In the genomic region with DNA sequence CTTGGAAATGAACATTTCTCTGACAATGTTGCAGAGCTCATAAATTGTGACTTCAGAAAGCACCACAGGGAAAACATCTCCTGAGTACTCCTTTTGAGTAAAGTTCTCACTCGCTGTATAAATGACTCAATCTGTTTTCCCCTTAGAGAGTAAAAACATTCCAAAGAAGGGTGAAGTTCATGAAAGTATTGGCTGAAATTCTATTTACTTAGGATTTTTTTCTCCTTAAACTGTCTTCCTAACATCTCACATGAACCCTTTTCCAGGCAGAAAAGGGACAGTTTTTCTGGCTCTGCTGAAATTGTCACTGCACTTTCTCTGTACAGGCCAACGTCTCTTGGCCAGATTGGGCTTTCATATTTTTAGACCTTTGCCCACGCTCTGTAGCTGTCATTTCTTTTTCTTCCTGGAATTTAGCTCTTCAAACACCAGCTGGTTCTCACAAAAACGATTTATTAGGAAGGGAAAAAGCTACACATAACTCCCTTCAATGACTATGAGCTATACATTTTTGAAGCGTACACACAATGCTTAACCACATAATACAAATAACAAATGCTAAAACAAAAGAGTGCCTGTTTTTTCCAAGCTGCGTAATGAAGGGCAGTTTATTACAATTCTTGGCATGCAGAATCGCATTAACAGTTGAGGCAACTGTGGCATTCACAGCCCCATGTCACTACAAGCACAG, we compare ENCODE assay signal across 12 cellular contexts.
DNase-seq lines count a peak whose midpoint lies in the region; ATAC-seq and TF ChIP-seq lines count a peak whose summit lies in the region.
"Had no signal": no experiment of that assay in that cellular context is flagged by ENCODE, and none has a peak within 500 bp of the region (broad histone marks: within the 10 kb centered on the region; RNA-seq: fewer than 3 reads in every experiment).

No MANE protein-coding gene starts in this region.

- ATAC-seq in sciatic nerve, result peak; percentile 92

- DNase-seq in Ammon's horn (ENCODE audit: low spot score) (peak; percentile 61), MCF 10A (ENCODE audit: unreplicated experiment) (peak; percentile 26), hippocampal formation (lab: John Stamatoyannopoulos, UW) (peak; percentile 16 to 80), sciatic nerve (ENCODE audit: low spot score) (no peak), GM20000 (ENCODE audit: low spot score) (no peak), NCI-H446 (lab: John Stamatoyannopoulos, UW) (no peak), NCI-H2227 treated with DMSO at 0.1 percent for 48 hours (lab: John Stamatoyannopoulos, UW) (no peak)
- DNase-seq in activated T-cell treated with anti-CD3 and anti-CD28 coated beads, Interleukin-2, amount 50 U/mL, for 24 hours, result no peak
- DNase-seq: activated B cell treated with CpG ODN at 0.5 μM for 24 hours; activated naive CD4-positive, alpha-beta T cell treated with anti-CD3 and anti-CD28 coated beads for 36 hours; MG63 had no signal

- POLR2A ChIA-PET in MCF 10A (lab: Yijun Ruan, JAX), result interaction anchor here (0.7 to 2.0 kb wide), 4 partner anchors 45 to 350 kb away, joined by 3 to 11 read pairs (median 4); a partner anchor contains a TSS

- intact Hi-C loops in MCF 10A (cut with micrococcal nuclease) (loop anchor here (1.0 to 10.0 kb wide), 7 partner anchors 102 to 666 kb away; a partner anchor contains a TSS), sciatic nerve (cut with DNase I) (no loop called here)

- H3K27ac Mint-ChIP-seq in MCF 10A (ENCODE audit: low read depth, unreplicated experiment), result peak overlapping the region; percentile 14
- H3K27ac Mint-ChIP-seq in activated T-cell treated with anti-CD3 and anti-CD28 coated beads, Interleukin-2, amount 50 U/mL, for 24 hours, result no peak overlapping the region
- H3K27ac Mint-ChIP-seq: activated B cell treated with CpG ODN at 0.5 μM for 24 hours; activated naive CD4-positive, alpha-beta T cell treated with anti-CD3 and anti-CD28 coated beads for 36 hours; neural progenitor cell had no signal

- CTCF ChIA-PET in MCF 10A (lab: Yijun Ruan, JAX), result interaction anchor here (0.6 to 2.8 kb wide), 18 partner anchors 10 to 1235 kb away, joined by 3 to 15 read pairs (median 4); a partner anchor contains a TSS

- H3K36me3 Mint-ChIP-seq in MCF 10A (ENCODE audit: insufficient read depth, unreplicated experiment), result no peaks in the 10 kb centered on the region
- no peaks in the 10 kb centered on the region for H3K36me3 Mint-ChIP-seq in activated T-cell treated with anti-CD3 and anti-CD28 coated beads, Interleukin-2, amount 50 U/mL, for 24 hours (ENCODE audit: low read depth)
- H3K36me3 Mint-ChIP-seq: neural progenitor cell had no signal

- H3K9me3 Mint-ChIP-seq in MCF 10A (ENCODE audit: unreplicated experiment), result no peaks in the 10 kb centered on the region
- no peaks in the 10 kb centered on the region for H3K9me3 Mint-ChIP-seq in activated T-cell treated with anti-CD3 and anti-CD28 coated beads, Interleukin-2, amount 50 U/mL, for 24 hours
- H3K9me3 Mint-ChIP-seq: activated B cell treated with CpG ODN at 0.5 μM for 24 hours; activated naive CD4-positive, alpha-beta T cell treated with anti-CD3 and anti-CD28 coated beads for 36 hours; neural progenitor cell had no signal

- no peak overlapping the region for H3K4me3 Mint-ChIP-seq in MCF 10A (ENCODE audit: unreplicated experiment)
- H3K4me3 Mint-ChIP-seq in activated T-cell treated with anti-CD3 and anti-CD28 coated beads, Interleukin-2, amount 50 U/mL, for 24 hours, result no peak overlapping the region
- H3K4me3 Mint-ChIP-seq: activated B cell treated with CpG ODN at 0.5 μM for 24 hours; activated naive CD4-positive, alpha-beta T cell treated with anti-CD3 and anti-CD28 coated beads for 36 hours; neural progenitor cell had no signal

- peaks cover 10% of the 10 kb centered on the region for H3K4me1 Mint-ChIP-seq in MCF 10A (ENCODE audit: insufficient read depth, unreplicated experiment)
- H3K4me1 Mint-ChIP-seq in activated T-cell treated with anti-CD3 and anti-CD28 coated beads, Interleukin-2, amount 50 U/mL, for 24 hours (ENCODE audit: low read depth), result no peaks in the 10 kb centered on the region
- H3K4me1 Mint-ChIP-seq: activated B cell treated with CpG ODN at 0.5 μM for 24 hours had no signal

- H3K27me3 Mint-ChIP-seq in MCF 10A (ENCODE audit: insufficient read depth, unreplicated experiment), result no peaks in the 10 kb centered on the region
- H3K27me3 Mint-ChIP-seq in activated T-cell treated with anti-CD3 and anti-CD28 coated beads, Interleukin-2, amount 50 U/mL, for 24 hours, result peaks cover 6% of the 10 kb centered on the region

- no TSS peak for BruUV-seq in MCF 10A (replicated peaks; lab: Mats Ljungman, UMichigan)

- TF ChIP-seq CTCF in MCF 10A (IDR thresholded peaks at IDR 0.05; ENCODE audit: unreplicated experiment), result no peak
- TF ChIP-seq CTCF in GM20000 (IDR thresholded peaks at IDR 0.05; ENCODE audit: extremely low read depth, missing control alignments), result no peak

Comparison
In these comparisons a context has a peak if more than half of its experiments do, and no peak if none do; other contexts are left out.
1. DNase-seq: peak in Ammon's horn (single experiment), MCF 10A (single experiment) and hippocampal formation (2 of 2); none in sciatic nerve (single experiment), GM20000 (single experiment), NCI-H446 (0 of 2), activated T-cell treated with anti-CD3 and anti-CD28 coated beads, Interleukin-2, amount 50 U/mL, for 24 hours (single experiment) and NCI-H2227 treated with DMSO at 0.1 percent for 48 hours (single experiment).